8 cellular contexts compared by ENCODE assay signal in genomic region chr1:67532452-67533216, GRCh38.
DNase-seq lines count a peak whose midpoint lies in the region; ATAC-seq and TF ChIP-seq lines count a peak whose summit lies in the region.

No MANE protein-coding gene starts in this region.

- H3K27ac ChIP-seq in DND-41 (ENCODE audit: low read length) (no peak overlapping the region), PC-9 (no peak overlapping the region), lower lobe of right lung (no peak overlapping the region), uterus (no peak overlapping the region)

- ATAC-seq in DND-41 (ENCODE audit: insufficient read depth, low read depth) (peak; percentile 72), GM21528 (IDR thresholded peaks at IDR 0.05; ENCODE audit: low FRiP score, unreplicated experiment) (peak; percentile 75), lower lobe of right lung (peak; percentile 54 to 55)

- H3K9me2 ChIP-seq in PC-9 (ENCODE audit: insufficient read depth) = no peaks in the 10 kb centered on the region

- H3K4me3 ChIP-seq in DND-41 (ENCODE audit: low read depth in 1 of 2, low read length in 2 of 2) (no peak overlapping the region), PC-9 (no peak overlapping the region), lower lobe of right lung (no peak overlapping the region), uterus (no peak overlapping the region)

- no peak for TF ChIP-seq POLR2A in uterus (IDR thresholded peaks at IDR 0.05)

- H3F3A ChIP-seq in PC-9 (ENCODE audit: insufficient read depth, low read depth) = 0 out of 2 replicates have a peak, but pooled peaks cover 3% of the 10 kb centered on the region

- H3K4me2 ChIP-seq in DND-41 (ENCODE audit: insufficient read depth, low read length) = no peak overlapping the region
- no peak overlapping the region for H3K4me2 ChIP-seq in PC-9

- H3K4me1 ChIP-seq in DND-41 (ENCODE audit: insufficient read depth, low read length) = no peaks in the 10 kb centered on the region
- H3K4me1 ChIP-seq in PC-9 (replicated peaks; ENCODE audit: insufficient read depth) = peaks cover 12% of the 10 kb centered on the region; the same call in 1 of the 2 replicates
- no peaks in the 10 kb centered on the region for H3K4me1 ChIP-seq in lower lobe of right lung
- no peaks in the 10 kb centered on the region for H3K4me1 ChIP-seq in uterus

- H4K20me1 ChIP-seq in DND-41 (ENCODE audit: insufficient read depth, low read length) = no peaks in the 10 kb centered on the region
- H4K20me1 ChIP-seq in PC-9 (ENCODE audit: insufficient read depth) = no peaks in the 10 kb centered on the region

- no TSS peak for BruUV-seq in PC-9 (replicated peaks; lab: Mats Ljungman, UMichigan)

- peaks cover 4% of the 10 kb centered on the region for H3K27me3 ChIP-seq in DND-41 (ENCODE audit: insufficient read depth, low read length, poor library complexity)
- H3K27me3 ChIP-seq in PC-9 (ENCODE audit: insufficient read depth, low read depth) = no peaks in the 10 kb centered on the region
- H3K27me3 ChIP-seq in lower lobe of right lung (ENCODE audit: low read depth) = no peaks in the 10 kb centered on the region
- H3K27me3 ChIP-seq in uterus = no peaks in the 10 kb centered on the region

- peak; percentile 21 for DNase-seq in DND-41
- DNase-seq in PC-9 = peak; percentile 30 to 70
- DNase-seq in dermis microvascular lymphatic vessel endothelial cell (ENCODE audit: low read depth in 2 of 2) = peak; percentile 74 to 85
- DNase-seq in lower lobe of right lung = no peak
- peak; percentile 24 to 63 for DNase-seq in uterus
- DNase-seq in activated naive CD4-positive, alpha-beta T cell treated with anti-CD3 and anti-CD28 coated beads, Interleukin-2, amount 50 U/mL, for 16 hours = no peak

- H3K9me3 ChIP-seq in DND-41 (ENCODE audit: insufficient read depth, low read length, severe bottlenecking) (no peaks in the 10 kb centered on the region), PC-9 (ENCODE audit: insufficient read depth, low read depth) (no peaks in the 10 kb centered on the region), lower lobe of right lung (no peaks in the 10 kb centered on the region), uterus (no peaks in the 10 kb centered on the region)

- H3K79me2 ChIP-seq in DND-41 (ENCODE audit: insufficient read depth, low read length) (no peaks in the 10 kb centered on the region), PC-9 (ENCODE audit: low read depth) (no peaks in the 10 kb centered on the region)

- intact Hi-C loops in PC-9 (cut with micrococcal nuclease; ENCODE audit: unreplicated experiment) = loop anchor here (1.0 to 5.0 kb wide), 3 partner anchors 300 to 580 kb away; partner anchors contain the start of gene GNG12
- intact Hi-C loops in lower lobe of right lung (cut with DNase I) = loop anchor here (10.0 kb wide), 1 partner anchor 222 kb away; no protein-coding TSS in a partner anchor
- intact Hi-C loops in uterus (cut with DNase I; ENCODE audit: low total_unique reads) = loop anchor here (5.0 kb wide), 2 partner anchors 230 to 580 kb away; no protein-coding TSS in a partner anchor

- H3K36me3 ChIP-seq in DND-41 (ENCODE audit: insufficient read depth, low read length) (no peaks in the 10 kb centered on the region), PC-9 (ENCODE audit: low read depth) (no peaks in the 10 kb centered on the region), lower lobe of right lung (no peaks in the 10 kb centered on the region), uterus (no peaks in the 10 kb centered on the region)

- TF ChIP-seq CTCF in DND-41 (IDR thresholded peaks at IDR 0.05; ENCODE audit: borderline replicate concordance, extremely low read depth, low read length, poor library complexity, severe bottlenecking) = peak; percentile 72
- peak; percentile 74 for TF ChIP-seq CTCF in LNCAP (IDR thresholded peaks at IDR 0.05)
- peak; percentile 82 for TF ChIP-seq CTCF in PC-9 (conservative IDR thresholded peaks at IDR 0.05)
- peak; percentile 66 for TF ChIP-seq CTCF in lower lobe of right lung (IDR thresholded peaks at IDR 0.05)
- TF ChIP-seq CTCF in uterus (IDR thresholded peaks at IDR 0.05) = peak; percentile 70 to 90 (median 80)

- H2AFZ ChIP-seq in DND-41 (ENCODE audit: low read depth, low read length) = no peak overlapping the region
- H2AFZ ChIP-seq in PC-9 = no peak overlapping the region

- no peak overlapping the region for H3K9ac ChIP-seq in DND-41 (ENCODE audit: low read depth, low read length)

- CTCF ChIA-PET in PC-9 (lab: Charles Lee) = interaction anchor here (0.8 to 1.5 kb wide), 6 partner anchors 20 to 233 kb away, joined by 3 to 12 read pairs (median 4); no protein-coding TSS in a partner anchor

- POLR2A ChIA-PET in PC-9 (lab: Charles Lee; ENCODE audit: unreplicated experiment) = interaction anchor here (0.6 to 0.7 kb wide), 2 partner anchors 40 to 913 kb away, joined by 4 to 5 read pairs; no protein-coding TSS in a partner anchor

Comparison
In these comparisons a context has a peak if more than half of its experiments do, and no peak if none do; other contexts are left out.
1. DNase-seq: peak in DND-41 (single experiment), PC-9 (2 of 2), dermis microvascular lymphatic vessel endothelial cell (2 of 2) and uterus (2 of 2); none in lower lobe of right lung (single experiment) and activated naive CD4-positive, alpha-beta T cell treated with anti-CD3 and anti-CD28 coated beads, Interleukin-2, amount 50 U/mL, for 16 hours (single experiment).
2. Peak in every context shown above with its lines, with median percentiles within 50 percentile points of each other: ATAC-seq and CTCF ChIP-seq.